ENCODE assay signal across 23 cellular contexts in the genomic region with DNA sequence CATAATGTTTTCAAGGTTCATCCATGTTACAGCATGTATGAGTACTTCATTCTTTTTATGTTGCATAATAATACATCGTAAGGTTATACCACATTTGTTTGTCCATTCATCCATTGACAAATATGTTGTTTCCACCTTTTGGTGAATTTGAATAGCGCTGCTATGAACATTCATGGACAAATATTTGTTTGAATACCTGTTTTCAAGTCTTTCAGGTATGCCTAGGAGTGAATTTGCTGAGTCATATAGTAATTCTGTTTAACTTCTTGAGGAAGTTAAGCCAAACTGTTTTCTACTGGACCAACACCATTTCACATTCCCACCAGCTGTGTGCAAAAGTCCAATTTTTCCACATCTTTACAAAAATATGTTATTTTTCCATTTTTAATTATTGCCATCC. TPM values are rescaled to one million over a fixed set of nuclear protein-coding genes. Genes with fewer than 3 reads are reported as not detected.
"Had no signal": no experiment of that assay in that cellular context is flagged by ENCODE, and none has a peak within 500 bp of the region (broad histone marks: within the 10 kb centered on the region; RNA-seq: fewer than 3 reads in every experiment).

No MANE protein-coding gene starts in this region.

- H3K27me3 Mint-ChIP-seq: activated CD4-positive, alpha-beta memory T cell treated with anti-CD3 and anti-CD28 coated beads for 36 hours; activated CD4-positive, alpha-beta T cell treated with anti-CD3 and anti-CD28 coated beads, Interleukin-2, amount 10 ng/mL, durations not matched to agents 7 days and 5 days; activated naive CD8-positive, alpha-beta T cell treated with anti-CD3 and anti-CD28 coated beads, Interleukin-2, amount 10 ng/mL, durations not matched to agents 7 days and 5 days had no signal

- H3K4me1 Mint-ChIP-seq: activated CD4-positive, alpha-beta T cell treated with anti-CD3 and anti-CD28 coated beads, Interleukin-2, amount 10 ng/mL, durations not matched to agents 7 days and 5 days; activated naive CD8-positive, alpha-beta T cell treated with anti-CD3 and anti-CD28 coated beads, Interleukin-2, amount 10 ng/mL, durations not matched to agents 7 days and 5 days; T-cell had no signal

- H3K4me3 Mint-ChIP-seq: activated CD4-positive, alpha-beta memory T cell treated with anti-CD3 and anti-CD28 coated beads for 36 hours; activated CD4-positive, alpha-beta T cell treated with anti-CD3 and anti-CD28 coated beads, Interleukin-2, amount 10 ng/mL, durations not matched to agents 7 days and 5 days; activated naive CD8-positive, alpha-beta T cell treated with anti-CD3 and anti-CD28 coated beads, Interleukin-2, amount 10 ng/mL, durations not matched to agents 7 days and 5 days; T-cell had no signal

- DNase-seq: activated CD4-positive, alpha-beta memory T cell treated with anti-CD3 and anti-CD28 coated beads for 36 hours; activated CD4-positive, alpha-beta T cell treated with anti-CD3 and anti-CD28 coated beads, Interleukin-2, amount 10 ng/mL, durations not matched to agents 7 days and 5 days; activated CD4-positive, CD25-positive, alpha-beta regulatory T cell; activated naive CD4-positive, alpha-beta T cell treated with anti-CD3 and anti-CD28 coated beads, Interleukin-2, amount 50 U/mL, for 16 hours; activated naive CD8-positive, alpha-beta T cell treated with anti-CD3 and anti-CD28 coated beads, Interleukin-2, amount 10 ng/mL, durations not matched to agents 7 days and 5 days; activated T-cell treated with anti-CD3 and anti-CD28 coated beads for 4 hours; activated T-cell treated with anti-CD3 and anti-CD28 coated beads, Interleukin-2, amount 50 U/mL, for 48 hours; adrenal gland; anterior cingulate cortex; caudate nucleus; MM.1S; NCI-H1105 treated with DMSO at 0.1 percent for 48 hours; NCI-H146; NCI-H187 treated with DMSO at 0.1 percent for 48 hours; NCI-H2081 treated with DMSO at 0.1 percent for 48 hours; NCI-H446; NCI-H524; SIG-M5; T-cell had no signal

- H3K4me1 ChIP-seq: adrenal gland had no signal

- H3K36me3 ChIP-seq: adrenal gland had no signal

- H3K36me3 Mint-ChIP-seq: activated CD4-positive, alpha-beta memory T cell treated with anti-CD3 and anti-CD28 coated beads for 36 hours; activated naive CD8-positive, alpha-beta T cell treated with anti-CD3 and anti-CD28 coated beads, Interleukin-2, amount 10 ng/mL, durations not matched to agents 7 days and 5 days; T-cell had no signal

- H3K9me3 ChIP-seq: adrenal gland had no signal

- H3K4me3 ChIP-seq: adrenal gland had no signal

- H3K27ac Mint-ChIP-seq: activated CD4-positive, alpha-beta memory T cell treated with anti-CD3 and anti-CD28 coated beads for 36 hours; activated CD4-positive, alpha-beta T cell treated with anti-CD3 and anti-CD28 coated beads, Interleukin-2, amount 10 ng/mL, durations not matched to agents 7 days and 5 days; activated naive CD8-positive, alpha-beta T cell treated with anti-CD3 and anti-CD28 coated beads, Interleukin-2, amount 10 ng/mL, durations not matched to agents 7 days and 5 days; activated T-helper 2 cell treated with anti-CD3 and anti-CD28 coated beads, Interferon-gamma antibody, Interleukin-2, Interleukin-4, amounts not matched to agents 10 μg/mL and 5 μg/mL and 100 μg/mL, durations not matched to agents 14 hours and 24 hours and 36 hours; T-cell had no signal

- H3K27ac ChIP-seq: adrenal gland, VCaP had no signal

- H3K9me3 Mint-ChIP-seq: activated CD4-positive, alpha-beta memory T cell treated with anti-CD3 and anti-CD28 coated beads for 36 hours; activated CD4-positive, alpha-beta T cell treated with anti-CD3 and anti-CD28 coated beads, Interleukin-2, amount 10 ng/mL, durations not matched to agents 7 days and 5 days; activated naive CD8-positive, alpha-beta T cell treated with anti-CD3 and anti-CD28 coated beads, Interleukin-2, amount 10 ng/mL, durations not matched to agents 7 days and 5 days; activated T-helper 2 cell treated with anti-CD3 and anti-CD28 coated beads, Interferon-gamma antibody, Interleukin-2, Interleukin-4, amounts not matched to agents 10 μg/mL and 5 μg/mL and 100 μg/mL, durations not matched to agents 14 hours and 24 hours and 36 hours; T-cell had no signal

- ATAC-seq: T-cell had no signal

RNA-seq across cellular contexts. Expression of gene IRS4, which starts 31.5 kb away (rescaled TPM):
- total RNA-seq: activated CD4-positive, alpha-beta memory T cell treated with anti-CD3 and anti-CD28 coated beads for 36 hours; activated CD4-positive, alpha-beta T cell treated with anti-CD3 and anti-CD28 coated beads, Interleukin-2, amount 10 ng/mL, durations not matched to agents 7 days and 5 days; activated CD8-positive, alpha-beta memory T cell treated with anti-CD3 and anti-CD28 coated beads for 36 hours; activated naive CD8-positive, alpha-beta T cell treated with anti-CD3 and anti-CD28 coated beads, Interleukin-2, amount 10 ng/mL, durations not matched to agents 7 days and 5 days; activated T-helper 2 cell treated with anti-CD3 and anti-CD28 coated beads, Interferon-gamma antibody, Interleukin-2, Interleukin-4, amounts not matched to agents 10 μg/mL and 5 μg/mL and 100 μg/mL, durations not matched to agents 14 hours and 24 hours and 36 hours; adrenal gland; T-cell; T-helper 2 cell treated with Interferon-gamma antibody and Interleukin-4, amounts not matched to agents 100 ng/mL and 5 ng/mL, for 36 hours had no signal
- polyA plus RNA-seq: adrenal gland had no signal
